In the genomic region with DNA sequence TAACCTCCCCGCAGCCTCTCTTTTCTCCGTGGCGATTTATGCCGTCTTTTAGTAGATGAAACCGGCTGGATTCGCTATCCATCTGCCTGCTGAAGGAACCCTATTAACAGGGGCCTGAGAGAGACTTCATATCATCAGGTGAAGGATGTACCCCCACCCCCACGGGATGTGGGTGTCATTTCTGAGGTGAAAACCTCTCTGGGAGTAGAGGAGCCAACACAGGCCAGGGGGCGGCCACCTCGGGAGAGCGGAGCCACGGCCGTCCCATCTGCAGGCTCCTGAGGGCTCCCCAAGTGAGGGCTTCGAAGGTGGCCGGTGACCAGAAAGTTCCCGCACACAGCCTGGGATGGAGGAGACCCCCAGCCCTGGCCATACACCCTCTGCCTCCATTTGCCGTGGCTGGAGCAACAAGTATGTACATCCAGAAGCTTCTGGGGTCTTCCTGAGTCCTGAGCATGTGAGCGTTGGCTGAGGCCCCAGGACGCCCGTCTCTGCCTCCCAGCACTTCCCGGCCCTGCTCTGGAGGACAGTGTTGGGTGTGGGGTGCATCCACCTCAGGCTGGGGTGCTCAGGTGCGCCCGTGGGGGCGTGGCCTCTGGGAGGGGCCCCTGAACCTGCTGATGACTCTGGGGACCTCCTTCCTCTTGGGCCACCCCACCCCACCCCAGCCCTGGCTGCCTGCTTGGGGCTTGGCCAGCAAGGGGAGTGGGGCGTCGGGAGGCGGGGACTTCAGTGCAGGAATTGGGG, we compare ENCODE assay signal across 1 cellular context.
TF ChIP-seq lines count a peak whose summit lies in the region.

No MANE protein-coding gene starts in this region.

TF ChIP-seq in HEK293, 187 proteins besides CTCF, POLR2A, EP300 and RAD21:
- peak; percentile 54; the same call in 1 of the 2 replicates for TF ChIP-seq SCRT2 (tag by site-specific recombination; IDR thresholded peaks at IDR 0.05)
- no peak for TF ChIP-seq ZNF223 (tag by site-specific recombination; IDR thresholded peaks at IDR 0.05)
- TF ChIP-seq ZBTB8A (tag by site-specific recombination; IDR thresholded peaks at IDR 0.05) = no peak
- TF ChIP-seq ZNF10 (tag by site-specific recombination; IDR thresholded peaks at IDR 0.05) = peak; percentile 68
- peak; percentile 29; the same call in 1 of the 2 replicates for TF ChIP-seq KLF1 (tag by site-specific recombination; IDR thresholded peaks at IDR 0.05)
- no peak for TF ChIP-seq ZFP69B (tag by site-specific recombination; IDR thresholded peaks at IDR 0.05)
